8 cellular contexts compared by ENCODE assay signal in genomic region chr16:50741808-50742520, GRCh38. TPM values are rescaled to one million over a fixed set of nuclear protein-coding genes. Genes with fewer than 3 reads are reported as not detected.
A peak's percentile ranks its signal among the peaks of the same experiment; 100 is the strongest.
DNase-seq lines count a peak whose midpoint lies in the region; ATAC-seq and TF ChIP-seq lines count a peak whose summit lies in the region.

CYLD (plus strand) TSS chr16:50742086; CDS start chr16:50749699, 7,613 bp downstream.

- H3K27me3 ChIP-seq in Karpas-422 (ENCODE audit: low read length) (no peaks in the 10 kb centered on the region), esophagus squamous epithelium (no peaks in the 10 kb centered on the region)

- H2AFZ ChIP-seq in Karpas-422 (ENCODE audit: low read length): peak within 1 kb of the TSS; percentile 64

- 0% methylated on average over 2 to 5 of the region's 85 CpGs for WGBS in esophagus squamous epithelium, 2 donors

- ATAC-seq in GM21825 (IDR thresholded peaks at IDR 0.05; ENCODE audit: unreplicated experiment): peak; percentile 92

- H3K79me2 ChIP-seq in Karpas-422 (ENCODE audit: low read length): peaks cover 12% of the 10 kb centered on the region; the same call in 1 of the 2 replicates

- H3K9ac ChIP-seq in Karpas-422 (ENCODE audit: low read length): peak within 1 kb of the TSS; percentile 86

- no peaks in the 10 kb centered on the region for H3K9me3 ChIP-seq in Karpas-422 (ENCODE audit: low read length)
- no peaks in the 10 kb centered on the region for H3K9me3 ChIP-seq in esophagus squamous epithelium

- H3K9me2 ChIP-seq in Karpas-422 (replicated peaks; ENCODE audit: insufficient read depth, low read length): no peaks in the 10 kb centered on the region

- DNase-seq in DMS79 treated with DMSO at 0.1 percent for 48 hours (lab: John Stamatoyannopoulos, UW) (peak; percentile 85), Karpas-422 (peak; percentile 100), RKO (ENCODE audit: low spot score) (peak; percentile 98), activated T-helper 1 cell treated with Interleukin-2 at 50 U/mL for 16 hours (ENCODE audit: low read depth) (peak; percentile 99), esophagus squamous epithelium (lab: John Stamatoyannopoulos, UW) (peak; percentile 98), myocyte (ENCODE audit: low read depth) (peak; percentile 100)
- peak; percentile 99 to 100 for DNase-seq in stimulated activated CD8-positive, alpha-beta memory T cell treated with anti-CD3 and anti-CD28 coated beads, Interleukin-7, amount 100 ng/mL, for 48 hours (ENCODE audit: extremely low read depth in 1 of 2, low read depth in 1 of 2)

- peaks cover 28% of the 10 kb centered on the region for H3K4me1 ChIP-seq in Karpas-422 (ENCODE audit: low read length)
- peaks cover 9 to 54% (median 21%) of the 10 kb centered on the region in 3 donors for H3K4me1 ChIP-seq in esophagus squamous epithelium

- H3K36me3 ChIP-seq in Karpas-422 (ENCODE audit: insufficient read depth, low read length) (no peaks in the 10 kb centered on the region), esophagus squamous epithelium (peaks cover 0 to 10% (median 3%) of the 10 kb centered on the region in 3 donors)

- TF ChIP-seq CTCF in esophagus squamous epithelium (IDR thresholded peaks at IDR 0.05): peak in 1 of 6 experiments; percentile 6

- no peaks in the 10 kb centered on the region for H4K20me1 ChIP-seq in Karpas-422 (ENCODE audit: insufficient read depth, low read depth, low read length)

- intact Hi-C loops in esophagus squamous epithelium (cut with DNase I): no loop called here

- H3K27ac ChIP-seq in Karpas-422 (ENCODE audit: low read length) (no peak within 1 kb of the TSS), esophagus squamous epithelium (peak within 1 kb of the TSS; percentile 93 to 98 (median 96))

- H3K4me3 ChIP-seq in Karpas-422 (ENCODE audit: low read length): peak within 1 kb of the TSS; percentile 87
- H3K4me3 ChIP-seq in esophagus squamous epithelium: peak within 1 kb of the TSS; percentile 78 to 98 (median 92)

- TF ChIP-seq POLR2A in esophagus squamous epithelium (IDR thresholded peaks at IDR 0.05): peak in 3 of 4 donors; percentile 55 to 89 (median 84)

- H3K4me2 ChIP-seq in Karpas-422 (ENCODE audit: low read depth, low read length, poor library complexity, severe bottlenecking): peak within 1 kb of the TSS; percentile 75

RNA-seq across cellular contexts. Expression of gene CYLD, which starts in this region (rescaled TPM):
- total RNA-seq in Karpas-422 (2014; rRNA removed; shearing (Covaris generic); ENCODE audit: low replicate concordance): 37.5 and 44.4 TPM in 2 replicates
- total RNA-seq in esophagus squamous epithelium (10 to 100 TPM; 22.6 to 45.9 (median 36.0) TPM), myocyte (132 and 161 TPM in 2 replicates)
- polyA plus RNA-seq in myocyte (2012): 44.0 TPM
